In the genomic region with DNA sequence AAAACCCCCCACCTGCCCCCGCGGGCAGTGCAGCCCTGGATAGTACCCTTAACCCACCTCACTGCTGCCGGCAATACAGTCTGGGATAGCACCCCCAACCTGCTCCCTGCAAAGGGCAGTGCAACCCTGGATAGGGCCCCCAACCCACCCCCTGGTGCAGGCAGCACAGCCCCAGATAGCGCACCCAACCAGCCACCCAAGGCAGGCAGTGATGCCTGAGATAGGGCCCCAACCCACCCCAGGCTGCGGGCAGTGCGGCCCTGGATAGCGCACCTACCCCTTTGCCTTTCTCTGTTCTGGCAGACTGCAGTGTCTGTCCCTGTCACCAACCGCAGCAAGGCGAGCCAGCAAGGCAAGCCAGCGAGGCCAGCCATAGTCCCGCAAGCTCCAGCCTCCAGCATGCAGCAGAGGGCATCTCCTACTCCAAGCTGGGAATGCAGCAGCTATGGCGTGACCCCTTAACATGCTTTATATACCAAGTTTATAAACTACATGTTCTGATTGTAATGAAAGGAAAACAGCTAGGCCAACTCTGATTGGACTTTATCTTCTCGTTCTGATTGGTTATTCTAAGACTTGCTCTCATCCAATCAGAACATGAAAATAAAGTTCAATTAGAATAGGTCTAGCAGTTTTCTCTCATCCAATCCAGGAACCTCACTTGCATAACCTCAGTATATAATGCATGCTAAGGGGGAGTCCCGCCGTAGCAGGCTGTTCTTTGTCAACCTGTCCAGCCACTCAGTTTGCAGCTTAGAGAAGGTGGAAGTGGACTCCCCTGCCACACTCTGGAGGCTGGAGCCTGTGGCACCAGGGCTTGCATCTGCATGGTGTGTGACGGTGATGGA, we compare ENCODE assay signal across 25 cellular contexts. TPM values are rescaled to one million over a fixed set of nuclear protein-coding genes. Genes with fewer than 3 reads are reported as not detected.
DNase-seq lines count a peak whose midpoint lies in the region; ATAC-seq, FAIRE-seq and TF ChIP-seq lines count a peak whose summit lies in the region.
"Had no signal": no experiment of that assay in that cellular context is flagged by ENCODE, and none has a peak within 500 bp of the region (broad histone marks: within the 10 kb centered on the region; RNA-seq: fewer than 3 reads in every experiment).

No MANE protein-coding gene starts in this region.

- H3K27me3 Mint-ChIP-seq in osteocyte (ENCODE audit: unreplicated experiment) = peaks cover 12% of the 10 kb centered on the region
- H3K27me3 Mint-ChIP-seq: activated CD8-positive, alpha-beta T cell treated with anti-CD3 and anti-CD28 coated beads for 36 hours had no signal

- H2AFZ ChIP-seq in HepG2 (ENCODE audit: low read length) = no peak overlapping the region

- H3K9me3 ChIP-seq in HepG2 (ENCODE audit: low read length) = no peaks in the 10 kb centered on the region
- no peaks in the 10 kb centered on the region for H3K9me3 ChIP-seq in right lobe of liver
- H3K9me3 ChIP-seq in upper lobe of right lung = no peaks in the 10 kb centered on the region
- H3K9me3 ChIP-seq in adrenal gland (replicated peaks in 1 of 3) = no peaks in the 10 kb centered on the region
- H3K9me3 ChIP-seq: gastroesophageal sphincter, suprapubic skin had no signal

- no peak for TF ChIP-seq POLR2A in HepG2 (IDR thresholded peaks at IDR 0.05; ENCODE audit: insufficient read depth in 1 of 2, low read depth in 2 of 2, low read length in 2 of 2)
- no peak for TF ChIP-seq POLR2A in right lobe of liver (IDR thresholded peaks at IDR 0.05)
- no peak for TF ChIP-seq POLR2A in adrenal gland (IDR thresholded peaks at IDR 0.05)
- no peak for TF ChIP-seq POLR2A in GM12891 (IDR thresholded peaks at IDR 0.05; ENCODE audit: low read depth, low read length)

- intact Hi-C loops in HepG2 (cut with micrococcal nuclease; ENCODE audit: unreplicated experiment) (no loop called here), right lobe of liver (cut with DNase I) (no loop called here), dorsolateral prefrontal cortex (cut with DNase I) (no loop called here), upper lobe of right lung (cut with DNase I) (no loop called here), adrenal gland (cut with DNase I) (no loop called here)

- TF ChIP-seq RAD21 in HepG2 (CRISPR knock-in tag; IDR thresholded peaks at IDR 0.05) = no peak

- POLR2A ChIA-PET in HepG2 (lab: Yijun Ruan, JAX) = no interaction called here

- no peak for FAIRE-seq in HepG2 (lab: Jason Lieb, UNC)
- no peak for FAIRE-seq in GM12891 (lab: Jason Lieb, UNC)

- in situ Hi-C loops in HepG2 (cut with HindIII; ENCODE audit: extremely low pct_ligation_motif_present, low pct_unique_long_range_greater_than_20kb) = no loop called here

- CTCF ChIA-PET in HepG2 (lab: Yijun Ruan, JAX; ENCODE audit: low intra/inter-chr PET ratio, low total read pairs) = no interaction called here

- H3K4me1 Mint-ChIP-seq in osteocyte (ENCODE audit: unreplicated experiment) = no peaks in the 10 kb centered on the region

- H3K36me3 ChIP-seq in HepG2 (replicated peaks in 1 of 2; ENCODE audit: control insufficient read depth in 1 of 2, insufficient read depth in 2 of 2, low read length in 2 of 2) = no peaks in the 10 kb centered on the region
- H3K36me3 ChIP-seq in right lobe of liver = no peaks in the 10 kb centered on the region
- no peaks in the 10 kb centered on the region for H3K36me3 ChIP-seq in upper lobe of right lung
- no peaks in the 10 kb centered on the region for H3K36me3 ChIP-seq in adrenal gland (replicated peaks in 1 of 2)
- H3K36me3 ChIP-seq: gastroesophageal sphincter, suprapubic skin had no signal

- no peak overlapping the region for H3K27ac Mint-ChIP-seq in osteocyte (ENCODE audit: unreplicated experiment)
- H3K27ac Mint-ChIP-seq: activated CD8-positive, alpha-beta T cell treated with anti-CD3 and anti-CD28 coated beads for 36 hours had no signal

- peak; percentile 24 for ATAC-seq in HepG2
- ATAC-seq in right lobe of liver = no peak
- peak; percentile 6 for ATAC-seq in upper lobe of right lung
- ATAC-seq: activated CD8-positive, alpha-beta T cell treated with anti-CD3 and anti-CD28 coated beads for 36 hours; gastroesophageal sphincter; right cardiac atrium had no signal

- H3K4me2 ChIP-seq in HepG2 (ENCODE audit: low read depth, low read length) = no peak overlapping the region

- H4K20me1 ChIP-seq in HepG2 (ENCODE audit: insufficient read depth, low read length) = no peaks in the 10 kb centered on the region

- H3K27ac ChIP-seq in HepG2 (ENCODE audit: extremely low read length, insufficient read depth, low read length) (no peak overlapping the region), right lobe of liver (no peak overlapping the region), dorsolateral prefrontal cortex (no peak overlapping the region), upper lobe of right lung (no peak overlapping the region), adrenal gland (no peak overlapping the region)
- H3K27ac ChIP-seq: gastroesophageal sphincter, suprapubic skin had no signal

- 31% methylated on average over 9 of the region's 16 CpGs for WGBS in HepG2 (ENCODE audit: low lambda C conversion rate)
- 84% methylated on average over 4 of the region's 16 CpGs for WGBS in right lobe of liver (ENCODE audit: insufficient coverage, low coverage, low lambda C conversion rate, missing lambda C conversion rate)
- WGBS in adrenal gland, 4 donors = 78 to 90% (median 86%) methylated on average over 10 to 16 of the region's 16 CpGs

- BruUV-seq in HepG2 (replicated peaks; lab: Mats Ljungman, UMichigan) = no TSS peak

- no peak for DNase-seq in HepG2 (ENCODE audit: low spot score)
- DNase-seq in right lobe of liver = no peak
- DNase-seq in NCI-H226 = peak; percentile 26
- peak in 1 of 10 donors; percentile 26 for DNase-seq in dorsolateral prefrontal cortex
- DNase-seq in upper lobe of right lung = no peak
- no peak for DNase-seq in osteocyte (ENCODE audit: extremely low spot score, unreplicated experiment)
- no peak for DNase-seq in adrenal gland
- no peak for DNase-seq in GM12891 (ENCODE audit: insufficient read length, low spot score)
- DNase-seq: activated CD4-positive, CD25-positive, alpha-beta regulatory T cell; activated CD8-positive, alpha-beta T cell treated with anti-CD3 and anti-CD28 coated beads for 36 hours; activated naive CD4-positive, alpha-beta T cell treated with Interleukin-2 at 50 U/mL for 16 hours; activated T-cell treated with anti-CD3 and anti-CD28 coated beads, Interleukin-2, amount 50 U/mL, for 1 hour; caudate nucleus; erythroblast; NCI-H1417 treated with DMSO at 0.1 percent for 48 hours; NCI-H2171; NCI-H82; right cardiac atrium had no signal

- H3K4me3 Mint-ChIP-seq in osteocyte (ENCODE audit: unreplicated experiment) = no peak overlapping the region
- H3K4me3 Mint-ChIP-seq: activated CD8-positive, alpha-beta T cell treated with anti-CD3 and anti-CD28 coated beads for 36 hours; CD14-positive monocyte had no signal

- H3K36me3 Mint-ChIP-seq in osteocyte (ENCODE audit: unreplicated experiment) = no peaks in the 10 kb centered on the region
- H3K36me3 Mint-ChIP-seq: CD14-positive monocyte had no signal

- H3K4me1 ChIP-seq in HepG2 (ENCODE audit: insufficient read depth, low read length) = no peaks in the 10 kb centered on the region
- H3K4me1 ChIP-seq in right lobe of liver = no peaks in the 10 kb centered on the region
- no peaks in the 10 kb centered on the region for H3K4me1 ChIP-seq in upper lobe of right lung
- H3K4me1 ChIP-seq in adrenal gland (replicated peaks in 1 of 2) = no peaks in the 10 kb centered on the region
- H3K4me1 ChIP-seq: gastroesophageal sphincter, suprapubic skin had no signal

- H3K79me2 ChIP-seq in HepG2 (ENCODE audit: insufficient read depth, low read length) = no peaks in the 10 kb centered on the region

- no peak overlapping the region for H3K9ac ChIP-seq in HepG2 (ENCODE audit: insufficient read depth, low read depth, low read length)

- TF ChIP-seq CTCF in HepG2 (CRISPR knock-in tag; IDR thresholded peaks at IDR 0.05) (no peak), right lobe of liver (IDR thresholded peaks at IDR 0.05) (no peak), dorsolateral prefrontal cortex (IDR thresholded peaks at IDR 0.05 in 54 of 56, conservative IDR thresholded peaks at IDR 0.05 in 2 of 56; ENCODE audit: low read depth in 1 of 56, partially characterized antibody in 56 of 56) (no peak), upper lobe of right lung (IDR thresholded peaks at IDR 0.05) (no peak), osteocyte (IDR thresholded peaks at IDR 0.05) (no peak), adrenal gland (IDR thresholded peaks at IDR 0.05) (no peak)

- peaks cover 0 to 8% of the 10 kb centered on the region in 2 experiments; a peak in 1 of 5 replicates for H3K27me3 ChIP-seq in HepG2 (ENCODE audit: control insufficient read depth in 1 of 2, insufficient read depth in 2 of 2, low read length in 2 of 2)
- H3K27me3 ChIP-seq in right lobe of liver = no peaks in the 10 kb centered on the region
- no peaks in the 10 kb centered on the region for H3K27me3 ChIP-seq in dorsolateral prefrontal cortex
- H3K27me3 ChIP-seq in upper lobe of right lung = no peaks in the 10 kb centered on the region
- H3K27me3 ChIP-seq in adrenal gland = no peaks in the 10 kb centered on the region
- H3K27me3 ChIP-seq: gastroesophageal sphincter, suprapubic skin had no signal

- H3K4me3 ChIP-seq in HepG2 (replicated peaks in 1 of 3; ENCODE audit: insufficient read depth in 1 of 3, low read depth in 2 of 3, low read length in 3 of 3) = no peak overlapping the region
- H3K4me3 ChIP-seq in right lobe of liver = no peak overlapping the region
- peak overlapping the region in 38 of 59 donors; percentile 4 to 56 (median 29) for H3K4me3 ChIP-seq in dorsolateral prefrontal cortex
- H3K4me3 ChIP-seq in upper lobe of right lung = no peak overlapping the region
- H3K4me3 ChIP-seq in adrenal gland = no peak overlapping the region
- H3K4me3 ChIP-seq: gastroesophageal sphincter, suprapubic skin had no signal

- TF ChIP-seq EP300 in HepG2 (IDR thresholded peaks at IDR 0.05; ENCODE audit: low read depth in 2 of 2, low read length in 2 of 2) (no peak), HepG2 (CRISPR knock-in tag; IDR thresholded peaks at IDR 0.05; ENCODE audit: borderline replicate concordance) (no peak)

- H3K9me3 Mint-ChIP-seq in osteocyte (ENCODE audit: unreplicated experiment) = no peaks in the 10 kb centered on the region
- H3K9me3 Mint-ChIP-seq: activated CD8-positive, alpha-beta T cell treated with anti-CD3 and anti-CD28 coated beads for 36 hours had no signal

RNA-seq across cellular contexts. Expression of a gene that starts 34.1 kb away (rescaled TPM):
- not detected in 2 replicates for total RNA-seq in HepG2 (2016; rRNA removed; fragmentation: Illumina TruSeq; extraction: Trizol)
- total RNA-seq in HepG2 (2016; cell fraction: cytosol; rRNA removed; fragmentation: Illumina TruSeq; extraction: Trizol; ENCODE audit: low read depth) = not detected in 2 replicates
- not detected in 2 replicates for total RNA-seq in HepG2 (2016; cell fraction: insoluble cytoplasmic fraction; rRNA removed; fragmentation: Illumina TruSeq; extraction: Trizol)
- not detected in 2 replicates for total RNA-seq in HepG2 (2016; cell fraction: membrane; rRNA removed; fragmentation: Illumina TruSeq; extraction: Trizol)
- total RNA-seq in HepG2 (2016; cell fraction: nucleus; rRNA removed; fragmentation: Illumina TruSeq; extraction: Trizol) = not detected in 2 replicates
- polyA plus RNA-seq in HepG2 (2011; rRNA removed) = not detected in 2 replicates
- not detected in 2 replicates for polyA plus RNA-seq in HepG2 (2011; cell fraction: cytosol; rRNA removed)
- polyA plus RNA-seq in HepG2 (2011; cell fraction: nucleus; rRNA removed) = not detected in 2 replicates
- not detected in 2 replicates for polyA plus RNA-seq in HepG2 (2012)
- not detected in 2 replicates for polyA plus RNA-seq in HepG2 (2016; cell fraction: cytosol; fragmentation: Illumina TruSeq; extraction: Trizol; ENCODE audit: low read depth)
- polyA plus RNA-seq in HepG2 (2016; cell fraction: insoluble cytoplasmic fraction; fragmentation: Illumina TruSeq; extraction: Trizol; ENCODE audit: low read depth) = not detected in 2 replicates
- not detected in 2 replicates for polyA plus RNA-seq in HepG2 (2016; cell fraction: membrane; fragmentation: Illumina TruSeq; extraction: Trizol; ENCODE audit: low read depth)
- polyA plus RNA-seq in HepG2 (2016; cell fraction: nucleus; fragmentation: Illumina TruSeq; extraction: Trizol; ENCODE audit: insufficient read depth, low read depth) = not detected in 2 replicates
- polyA minus RNA-seq in HepG2 (2011; rRNA and poly(A)+ RNA removed; ENCODE audit: low replicate concordance) = 0.09 TPM in 1 of 2 replicates, not detected in the other
- polyA minus RNA-seq in HepG2 (2011; cell fraction: cytosol; rRNA and poly(A)+ RNA removed) = not detected in 2 replicates
- polyA minus RNA-seq in HepG2 (2011; cell fraction: nucleus; rRNA and poly(A)+ RNA removed) = not detected in 2 replicates
- not detected for total RNA-seq in right lobe of liver
- total RNA-seq in dorsolateral prefrontal cortex = 1 to 10 TPM in 116 of 120 experiments, under 1 TPM in 4; 0.32 to 8.2 (median 2.6) TPM
- 0.12 TPM for total RNA-seq in upper lobe of right lung
- not detected in 2 replicates for total RNA-seq in osteocyte
- total RNA-seq in adrenal gland = not detected
- polyA plus RNA-seq in adrenal gland = not detected
- polyA plus RNA-seq in GM12891 (2012; ENCODE audit: low read depth, missing spikeins) = 0.03 TPM
- total RNA-seq: activated CD8-positive, alpha-beta T cell treated with anti-CD3 and anti-CD28 coated beads for 36 hours; gastroesophageal sphincter; H7; kidney epithelial cell; osteoblast; right cardiac atrium; RPMI7951 had no signal
- polyA plus RNA-seq: CD14-positive monocyte, right cardiac atrium had no signal

Comparison
In these comparisons a context has a peak if more than half of its experiments do, and no peak if none do; other contexts are left out.
1. ATAC-seq: peak in HepG2 (single experiment) and upper lobe of right lung (single experiment); none in right lobe of liver (0 of 4).
2. H3K4me3 ChIP-seq: peak in dorsolateral prefrontal cortex (38 of 59); none in HepG2 (0 of 3), right lobe of liver (0 of 3), upper lobe of right lung (single experiment) and adrenal gland (0 of 4).